12 cellular contexts compared by ENCODE assay signal in genomic region chr11:68117896-68118470, GRCh38. TPM values are rescaled to one million over a fixed set of nuclear protein-coding genes. Genes with fewer than 3 reads are reported as not detected.
DNase-seq lines count a peak whose midpoint lies in the region; ATAC-seq and TF ChIP-seq lines count a peak whose summit lies in the region.
"Had no signal": no experiment of that assay in that cellular context is flagged by ENCODE, and none has a peak within 500 bp of the region (broad histone marks: within the 10 kb centered on the region; RNA-seq: fewer than 3 reads in every experiment).

No MANE protein-coding gene starts in this region.

- H3K9me2 ChIP-seq in PC-3 (replicated peaks; ENCODE audit: low read length), result no peaks in the 10 kb centered on the region

- H3K9me3 ChIP-seq in PC-3 (ENCODE audit: low read length) (no peaks in the 10 kb centered on the region), right cardiac atrium (ENCODE audit: control insufficient read depth, low read length) (no peaks in the 10 kb centered on the region), prostate gland (no peaks in the 10 kb centered on the region)
- H3K9me3 ChIP-seq: uterus had no signal

- TF ChIP-seq CTCF in PC-3 (conservative IDR thresholded peaks at IDR 0.05; ENCODE audit: low read depth, low read length) (no peak), prostate gland (IDR thresholded peaks at IDR 0.05) (no peak)

- H3K4me2 ChIP-seq in PC-3 (ENCODE audit: low read length), result peak overlapping the region; percentile 82

- H3K9ac ChIP-seq in PC-3 (ENCODE audit: low read length), result no peak overlapping the region

- H3F3A ChIP-seq in PC-3 (ENCODE audit: low read length, unreplicated experiment), result no peaks in the 10 kb centered on the region

- peak overlapping the region; percentile 92; the same call in 1 of the 2 replicates for H3K4me3 ChIP-seq in PC-3 (ENCODE audit: low read length)
- H3K4me3 ChIP-seq in right cardiac atrium (ENCODE audit: low read length), result no peak overlapping the region
- no peak overlapping the region for H3K4me3 ChIP-seq in prostate gland
- H3K4me3 ChIP-seq: uterus had no signal

- H3K27ac ChIP-seq in PC-3 (ENCODE audit: low read length) (no peak overlapping the region), right cardiac atrium (ENCODE audit: low read length) (peak overlapping the region; percentile 51), prostate gland (peak overlapping the region; percentile 95 to 98)

- ATAC-seq in PC-3 (no peak), right cardiac atrium (no peak), HG02571 (IDR thresholded peaks at IDR 0.05; ENCODE audit: unreplicated experiment) (no peak), GM18870 (IDR thresholded peaks at IDR 0.05; ENCODE audit: unreplicated experiment) (no peak), HG02588 (IDR thresholded peaks at IDR 0.05; ENCODE audit: unreplicated experiment) (no peak)
- ATAC-seq: natural killer cell treated with Interleukin-12 subunit alpha and Interleukin-12 subunit beta and Interleukin-15 and Interleukin-18, amount 100 ng/mL, for 72 hours had no signal

- H3K4me1 ChIP-seq in PC-3 (ENCODE audit: insufficient read depth, low read length) (peaks cover 29% of the 10 kb centered on the region), right cardiac atrium (ENCODE audit: control insufficient read depth, insufficient read depth, low read length) (peaks cover 4% of the 10 kb centered on the region), prostate gland (replicated peaks) (no peaks in the 10 kb centered on the region)
- H3K4me1 ChIP-seq: uterus had no signal

- H4K20me1 ChIP-seq in PC-3 (ENCODE audit: low read length), result peaks cover 57% of the 10 kb centered on the region

- no TSS peak for BruUV-seq in PC-3 (replicated peaks; lab: Mats Ljungman, UMichigan)

- H3K36me3 ChIP-seq in PC-3 (ENCODE audit: low read depth, low read length) (peaks cover 17% of the 10 kb centered on the region; the same call in 1 of the 2 replicates), prostate gland (no peaks in the 10 kb centered on the region)
- H3K36me3 ChIP-seq: uterus had no signal

- POLR2A ChIA-PET in PC-3 (lab: Charles Lee; ENCODE audit: unreplicated experiment), result interaction anchor here (0.7 kb wide), 1 partner anchor 44 kb away, joined by 3 read pairs; no protein-coding TSS in a partner anchor

- DNase-seq in EH (ENCODE audit: low read depth) (peak; percentile 32), PC-3 (peak; percentile 19), right cardiac atrium (no peak), prostate gland (ENCODE audit: low spot score) (no peak), NCI-H526 treated with DMSO at 0.1 percent for 48 hours (lab: John Stamatoyannopoulos, UW) (no peak)
- DNase-seq: dermis blood vessel endothelial cell, NCI-H1930, uterus had no signal

- intact Hi-C loops in PC-3 (cut with micrococcal nuclease), result no loop called here
- intact Hi-C loops in right cardiac atrium (cut with DNase I), result loop anchor here in 1 of 4 donors (5.0 kb wide), 1 partner anchor 81 kb away; the partner anchor contains the start of gene TCIRG1
- intact Hi-C loops in prostate gland (cut with DNase I), result loop anchor here (2.0 kb wide), 1 partner anchor 79 kb away; the partner anchor contains the start of gene TCIRG1

- no peak overlapping the region for H2AFZ ChIP-seq in PC-3 (ENCODE audit: low read length)

- CTCF ChIA-PET in PC-3 (lab: Charles Lee), result interaction anchor here (0.8 kb wide), 1 partner anchor 94 kb away, joined by 3 read pairs; no protein-coding TSS in a partner anchor

- peaks cover 75% of the 10 kb centered on the region for H3K79me2 ChIP-seq in PC-3 (ENCODE audit: low read length)

- TF ChIP-seq POLR2A in prostate gland (IDR thresholded peaks at IDR 0.05), result no peak

- 81% methylated on average over 11 of the region's 11 CpGs for WGBS in right cardiac atrium
- 76% methylated on average over 11 of the region's 11 CpGs for WGBS in prostate gland

- H3K27me3 ChIP-seq in PC-3 (ENCODE audit: low read length), result no peaks in the 10 kb centered on the region
- no peaks in the 10 kb centered on the region for H3K27me3 ChIP-seq in right cardiac atrium (ENCODE audit: control insufficient read depth, insufficient read depth)
- H3K27me3 ChIP-seq in prostate gland (replicated peaks; ENCODE audit: insufficient read depth), result no peaks in the 10 kb centered on the region
- H3K27me3 ChIP-seq: uterus had no signal

RNA-seq across cellular contexts. Expression of gene CHKA, which starts 3.2 kb away (rescaled TPM):
- total RNA-seq in PC-3 (2014; rRNA removed), result 57.5 and 71.9 TPM in 2 replicates
- 10 to 100 TPM in 2 of 4 donors, 1 to 10 TPM in 2; 8.7 to 11.1 (median 9.7) TPM for total RNA-seq in right cardiac atrium
- polyA plus RNA-seq in right cardiac atrium, result 10.9 TPM
- 10 to 100 TPM; 88.6 to 93.4 TPM for total RNA-seq in prostate gland

Comparison
In these comparisons a context has a peak if more than half of its experiments do, and no peak if none do; other contexts are left out.
1. DNase-seq: peak in EH (single experiment) and PC-3 (single experiment); none in right cardiac atrium (0 of 3), prostate gland (single experiment) and NCI-H526 treated with DMSO at 0.1 percent for 48 hours (single experiment).